ENCODE assay signal across 20 cellular contexts in genomic region chr1:205510951-205511330, GRCh38. TPM values are rescaled to one million over a fixed set of nuclear protein-coding genes. Genes with fewer than 3 reads are reported as not detected.
DNase-seq lines count a peak whose midpoint lies in the region; ATAC-seq and TF ChIP-seq lines count a peak whose summit lies in the region.
"Had no signal": no experiment of that assay in that cellular context is flagged by ENCODE, and none has a peak within 500 bp of the region (broad histone marks: within the 10 kb centered on the region; RNA-seq: fewer than 3 reads in every experiment).

No MANE protein-coding gene starts in this region.

- H2BK120ac ChIP-seq in neuronal stem cell (ENCODE audit: low read depth, low read length), result no peak overlapping the region

- H3K27me3 ChIP-seq in OCI-LY3 (ENCODE audit: low read depth, low read length) (0 out of 2 replicates have a peak, but pooled peaks cover under 1% of the 10 kb centered on the region), neuronal stem cell (ENCODE audit: control insufficient read depth in 3 of 3, insufficient read depth in 3 of 3, low read depth in 1 of 3, low read length in 3 of 3) (peaks cover 0 to 52% (median 2%) of the 10 kb centered on the region in 3 experiments)

- H3K4me1 ChIP-seq in HEK293 (ENCODE audit: control insufficient read depth, insufficient read depth, low read length) (no peaks in the 10 kb centered on the region), OCI-LY3 (ENCODE audit: low read length) (peaks cover 30% of the 10 kb centered on the region), neuronal stem cell (ENCODE audit: control insufficient read depth in 2 of 2, insufficient read depth in 1 of 2, low read depth in 1 of 2, low read length in 2 of 2) (peaks cover 0 to 11% of the 10 kb centered on the region in 2 donors)
- H3K4me1 ChIP-seq: SJSA1 had no signal

- no peak overlapping the region for H3K18ac ChIP-seq in neuronal stem cell (ENCODE audit: low read length)

- H3K27ac ChIP-seq in HEK293 (ENCODE audit: extremely low read depth, low read depth, low read length) (no peak overlapping the region), OCI-LY3 (ENCODE audit: low read length) (no peak overlapping the region), cingulate gyrus (ENCODE audit: low read depth, low read length) (peak overlapping the region; percentile 69), neuronal stem cell (replicated peaks; ENCODE audit: low read length) (no peak overlapping the region)
- H3K27ac ChIP-seq: HL-60, PC-9, SJSA1 had no signal

- no peak overlapping the region for H3K9ac ChIP-seq in OCI-LY3 (ENCODE audit: low read length)
- H3K9ac ChIP-seq in neuronal stem cell (ENCODE audit: low read depth, low read length, poor library complexity), result no peak overlapping the region

- no peak overlapping the region for H4K8ac ChIP-seq in neuronal stem cell (ENCODE audit: low read depth, low read length)

- POLR2A ChIA-PET in HEK293 (lab: Yijun Ruan, JAX), result no interaction called here

- no CpG with 5 or more reads among the region's 3 CpGs for WGBS in neuronal stem cell (ENCODE audit: extremely low coverage in 2 of 2, insufficient read length in 2 of 2, insufficient replicate concordance in 1 of 2), 2 donors

- no peaks in the 10 kb centered on the region for H4K20me1 ChIP-seq in OCI-LY3 (ENCODE audit: insufficient read depth, low read length)

- peak overlapping the region; percentile 1 for H2BK5ac ChIP-seq in neuronal stem cell (ENCODE audit: low read length)

- H3K9me3 ChIP-seq in HEK293 (ENCODE audit: control insufficient read depth, insufficient read depth, low read depth, low read length) (no peaks in the 10 kb centered on the region), OCI-LY3 (ENCODE audit: insufficient read depth, low read length) (no peaks in the 10 kb centered on the region), neuronal stem cell (replicated peaks in 1 of 2; ENCODE audit: control insufficient read depth in 2 of 2, insufficient read depth in 1 of 2, low read depth in 1 of 2, low read length in 2 of 2) (no peaks in the 10 kb centered on the region)
- H3K9me3 ChIP-seq: SJSA1 had no signal

- no peak overlapping the region for H3K14ac ChIP-seq in neuronal stem cell (ENCODE audit: low read length)

- TF ChIP-seq CTCF in HEK293 (tag by site-specific recombination; IDR thresholded peaks at IDR 0.05), result no peak
- no peak for TF ChIP-seq CTCF in OCI-LY3 (IDR thresholded peaks at IDR 0.05; ENCODE audit: low read depth, low read length)

- no peak for ATAC-seq in GM19397 (IDR thresholded peaks at IDR 0.05; ENCODE audit: unreplicated experiment)
- no peak for ATAC-seq in HG03432 (IDR thresholded peaks at IDR 0.05; ENCODE audit: unreplicated experiment)

- H3K4me2 ChIP-seq in OCI-LY3 (ENCODE audit: low read length) (peak overlapping the region; percentile 47; the same call in 1 of the 2 replicates), neuronal stem cell (ENCODE audit: insufficient read depth, low read length, poor library complexity, severe bottlenecking) (no peak overlapping the region)
- H3K4me2 ChIP-seq: PC-9 had no signal

- H3K4me3 ChIP-seq in HEK293 (ENCODE audit: low read depth, low read length), result no peak overlapping the region
- no peak overlapping the region for H3K4me3 ChIP-seq in OCI-LY3 (ENCODE audit: low read length)
- no peak overlapping the region for H3K4me3 ChIP-seq in neuronal stem cell (ENCODE audit: low read length in 2 of 2)
- H3K4me3 ChIP-seq: PC-9, SJSA1 had no signal

- H3K23ac ChIP-seq in neuronal stem cell (ENCODE audit: low read depth, low read length, poor library complexity), result no peak overlapping the region

- H2BK15ac ChIP-seq in neuronal stem cell (ENCODE audit: low read length), result no peak overlapping the region

- H2AFZ ChIP-seq in OCI-LY3 (ENCODE audit: low read depth, low read length) (no peak overlapping the region), neuronal stem cell (ENCODE audit: low read length) (no peak overlapping the region)
- H2AFZ ChIP-seq: PC-9 had no signal

- no peak overlapping the region for H4K91ac ChIP-seq in neuronal stem cell (ENCODE audit: low read depth, low read length, poor library complexity)

- H3K79me2 ChIP-seq in OCI-LY3 (ENCODE audit: low read length), result no peaks in the 10 kb centered on the region

- H3K79me1 ChIP-seq in neuronal stem cell (ENCODE audit: low read depth, low read length), result peaks cover 6% of the 10 kb centered on the region

- CTCF ChIA-PET in HEK293 (lab: Yijun Ruan, JAX), result interaction anchor here (2.3 to 6.4 kb wide), 2 partner anchors 13 to 22 kb away, joined by 15 to 43 read pairs; no protein-coding TSS in a partner anchor

- H2AK5ac ChIP-seq in neuronal stem cell (ENCODE audit: low read depth, low read length), result no peak overlapping the region

- H3K4ac ChIP-seq in neuronal stem cell (ENCODE audit: low read length), result no peak overlapping the region

- DNase-seq in neuronal stem cell (ENCODE audit: low spot score) (no peak), dermis blood vessel endothelial cell (no peak), HuH-7.5 (ENCODE audit: low spot score) (no peak)
- DNase-seq: ACHN, AML-193, DND-41, HFFc6, IMR-90, NCI-H1436 treated with DMSO at 0.1 percent for 48 hours, NCI-H2029, NCI-H345, NCI-H524 treated with DMSO at 0.1 percent for 48 hours, PC-9 had no signal

- no peak overlapping the region for H2BK12ac ChIP-seq in neuronal stem cell (ENCODE audit: low read length)

- H3K36me3 ChIP-seq in HEK293 (ENCODE audit: control insufficient read depth in 2 of 2, insufficient read depth in 1 of 2, low read length in 2 of 2) (no peaks in the 10 kb centered on the region), OCI-LY3 (replicated peaks; ENCODE audit: low read depth, low read length) (no peaks in the 10 kb centered on the region), neuronal stem cell (replicated peaks in 1 of 2; ENCODE audit: control insufficient read depth in 2 of 2, insufficient read depth in 2 of 2, low read length in 2 of 2) (peaks cover 0 to 2% of the 10 kb centered on the region in 2 donors)
- H3K36me3 ChIP-seq: SJSA1 had no signal

TF ChIP-seq in HEK293, 187 proteins besides CTCF, POLR2A, EP300 and RAD21:
- TF ChIP-seq PRDM6 (tag by site-specific recombination; IDR thresholded peaks at IDR 0.05) (0 out of 2 replicates have a peak, but pooled peaks have one; percentile 38), TRIM28 (IDR thresholded peaks at IDR 0.05; ENCODE audit: borderline replicate concordance, low read length) (no peak), ZBTB44 (tag by site-specific recombination; IDR thresholded peaks at IDR 0.05) (no peak), ZNF792 (tag by site-specific recombination; IDR thresholded peaks at IDR 0.05) (no peak)
TF ChIP-seq in HEK293: peak in this region for 1.

RNA-seq across cellular contexts. Expression of gene CDK18, which starts 6.5 kb away (rescaled TPM):
- 25.8 TPM for polyA plus RNA-seq in neuronal stem cell (2013, experiment 1 of 2)
- 25.5 TPM for polyA plus RNA-seq in neuronal stem cell (2013, experiment 2 of 2)
- 0.65 and 1.7 TPM in 2 replicates for total RNA-seq in dermis blood vessel endothelial cell

RNA-seq across cellular contexts. Expression of gene BLACAT1, which starts 55.1 kb away (rescaled TPM):
- 75.0 TPM for polyA plus RNA-seq in neuronal stem cell (2013, experiment 1 of 2)
- polyA plus RNA-seq in neuronal stem cell (2013, experiment 2 of 2), result 75.3 TPM
- 0.19 TPM in 1 of 2 replicates, not detected in the other for total RNA-seq in dermis blood vessel endothelial cell
- total RNA-seq: HFFc6, SJSA1 had no signal
